ENCODE assay signal across 38 cellular contexts in genomic region chr2:70349921-70350685, GRCh38.
"Had no signal": no experiment of that assay in that cellular context is flagged by ENCODE, and none has a peak within 500 bp of the region (broad histone marks: within the 10 kb centered on the region; RNA-seq: fewer than 3 reads in every experiment).

No MANE protein-coding gene starts in this region.

- H3K4me3 Mint-ChIP-seq: activated CD4-positive, alpha-beta memory T cell treated with anti-CD3 and anti-CD28 coated beads for 36 hours; activated CD4-positive, alpha-beta T cell treated with anti-CD3 and anti-CD28 coated beads for 36 hours; activated CD4-positive, alpha-beta T cell treated with anti-CD3 and anti-CD28 coated beads, Interleukin-2, amount 10 ng/mL, durations not matched to agents 24 days and 14 days; activated CD8-positive, alpha-beta memory T cell treated with anti-CD3 and anti-CD28 coated beads, Interleukin-2, amount 10 ng/mL, durations not matched to agents 7 days and 5 days; activated CD8-positive, alpha-beta T cell treated with anti-CD3 and anti-CD28 coated beads, Interleukin-2, amount 10 ng/mL, durations not matched to agents 7 days and 5 days; activated naive CD4-positive, alpha-beta T cell treated with anti-CD3 and anti-CD28 coated beads for 36 hours; activated naive CD4-positive, alpha-beta T cell treated with anti-CD3 and anti-CD28 coated beads, Interleukin-2, amount 50 U/mL, for 24 hours; activated naive CD8-positive, alpha-beta T cell treated with anti-CD3 and anti-CD28 coated beads for 36 hours; activated naive CD8-positive, alpha-beta T cell treated with anti-CD3 and anti-CD28 coated beads, Interleukin-2, amount 50 U/mL, for 24 hours; activated T-helper 1 cell treated with anti-CD3 and anti-CD28 coated beads, Interleukin-12 subunit alpha, Interleukin-12 subunit beta, Interleukin-2, Interleukin-4 antibody, amounts not matched to agents 30 ng/mL and 10 ng/mL and 1 ng/mL, durations not matched to agents 14 hours and 24 hours and 36 hours; T-helper 17 cell; T-helper 2 cell treated with Interferon-gamma antibody and Interleukin-4, amounts not matched to agents 5 μg/mL and 100 μg/mL, for 36 hours had no signal

- H3K4me1 Mint-ChIP-seq: activated CD4-positive, alpha-beta T cell treated with anti-CD3 and anti-CD28 coated beads for 36 hours; activated CD4-positive, alpha-beta T cell treated with anti-CD3 and anti-CD28 coated beads, Interleukin-2, amount 10 ng/mL, durations not matched to agents 24 days and 14 days; activated CD8-positive, alpha-beta memory T cell treated with anti-CD3 and anti-CD28 coated beads, Interleukin-2, amount 10 ng/mL, durations not matched to agents 7 days and 5 days; activated naive CD4-positive, alpha-beta T cell treated with anti-CD3 and anti-CD28 coated beads, Interleukin-2, amount 50 U/mL, for 24 hours; activated naive CD8-positive, alpha-beta T cell treated with anti-CD3 and anti-CD28 coated beads for 36 hours; activated naive CD8-positive, alpha-beta T cell treated with anti-CD3 and anti-CD28 coated beads, Interleukin-2, amount 50 U/mL, for 24 hours had no signal

- H3K4me3 ChIP-seq: adrenal gland, body of pancreas, cardiac muscle cell, coronary artery, esophagus squamous epithelium, gastroesophageal sphincter, heart right ventricle, hepatocyte had no signal

- H3K9me3 Mint-ChIP-seq: activated CD4-positive, alpha-beta memory T cell treated with anti-CD3 and anti-CD28 coated beads for 36 hours; activated CD4-positive, alpha-beta T cell treated with anti-CD3 and anti-CD28 coated beads, Interleukin-2, amount 10 ng/mL, durations not matched to agents 24 days and 14 days; activated naive CD4-positive, alpha-beta T cell treated with anti-CD3 and anti-CD28 coated beads for 36 hours; activated naive CD4-positive, alpha-beta T cell treated with anti-CD3 and anti-CD28 coated beads, Interleukin-2, amount 50 U/mL, for 24 hours; activated naive CD8-positive, alpha-beta T cell treated with anti-CD3 and anti-CD28 coated beads for 36 hours; activated naive CD8-positive, alpha-beta T cell treated with anti-CD3 and anti-CD28 coated beads, Interleukin-2, amount 50 U/mL, for 24 hours; activated T-helper 1 cell treated with anti-CD3 and anti-CD28 coated beads, Interleukin-12 subunit alpha, Interleukin-12 subunit beta, Interleukin-2, Interleukin-4 antibody, amounts not matched to agents 30 ng/mL and 10 ng/mL and 1 ng/mL, durations not matched to agents 14 hours and 24 hours and 36 hours; activated T-helper 2 cell treated with anti-CD3 and anti-CD28 coated beads, Interferon-gamma antibody, Interleukin-2, Interleukin-4, amounts not matched to agents 10 μg/mL and 5 μg/mL and 100 μg/mL, durations not matched to agents 14 hours and 24 hours and 36 hours; T-helper 2 cell treated with Interferon-gamma antibody and Interleukin-4, amounts not matched to agents 5 μg/mL and 100 μg/mL, for 36 hours had no signal

- H3K27me3 Mint-ChIP-seq: activated naive CD4-positive, alpha-beta T cell treated with anti-CD3 and anti-CD28 coated beads, Interleukin-2, amount 50 U/mL, for 24 hours had no signal

- DNase-seq: activated CD4-positive, alpha-beta memory T cell treated with anti-CD3 and anti-CD28 coated beads for 36 hours; activated CD4-positive, alpha-beta T cell treated with anti-CD3 and anti-CD28 coated beads for 36 hours; activated CD4-positive, alpha-beta T cell treated with anti-CD3 and anti-CD28 coated beads, Interleukin-2, amount 10 ng/mL, durations not matched to agents 24 days and 14 days; activated CD4-positive, CD25-positive, alpha-beta regulatory T cell; activated CD4-positive, CD25-positive, alpha-beta regulatory T cell treated with anti-CD3 and anti-CD28 coated beads, Interleukin-2, amount 50 U/mL, for 72 hours; activated CD8-positive, alpha-beta memory T cell treated with anti-CD3 and anti-CD28 coated beads, Interleukin-2, amount 10 ng/mL, durations not matched to agents 7 days and 5 days; activated CD8-positive, alpha-beta memory T cell treated with anti-CD3 and anti-CD28 coated beads, Interleukin-2, amount 50 U/mL, for 4 hours; activated CD8-positive, alpha-beta T cell treated with anti-CD3 and anti-CD28 coated beads, Interleukin-2, amount 10 ng/mL, durations not matched to agents 7 days and 5 days; activated effector memory CD4-positive, alpha-beta T cell treated with anti-CD3 and anti-CD28 coated beads, Interleukin-2, amount 50 U/mL, for 16 hours; activated naive CD4-positive, alpha-beta T cell treated with anti-CD3 and anti-CD28 coated beads for 36 hours; activated naive CD8-positive, alpha-beta T cell treated with anti-CD3 and anti-CD28 coated beads for 36 hours; activated naive CD8-positive, alpha-beta T cell treated with anti-CD3 and anti-CD28 coated beads, Interleukin-2, amount 50 U/mL, for 24 hours; activated T-cell treated with anti-CD3 and anti-CD28 coated beads, Interleukin-2, amount 50 U/mL, for 1 hour; activated T-cell treated with anti-CD3 and anti-CD28 coated beads, Interleukin-2, amount 50 U/mL, for 48 hours; adrenal gland; amygdala; aorta; body of pancreas; central memory CD4-positive, alpha-beta T cell; cerebellar nuclear complex; dermis blood vessel endothelial cell; effector CD8-positive, alpha-beta T cell; erythroblast; esophagus squamous epithelium; foreskin melanocyte; heart right ventricle; T-helper 1 cell; T-helper 17 cell; T1000 had no signal

- FAIRE-seq: endometrium had no signal

- H3K36me3 Mint-ChIP-seq: activated CD4-positive, alpha-beta memory T cell treated with anti-CD3 and anti-CD28 coated beads for 36 hours; activated CD8-positive, alpha-beta memory T cell treated with anti-CD3 and anti-CD28 coated beads, Interleukin-2, amount 10 ng/mL, durations not matched to agents 7 days and 5 days; activated naive CD4-positive, alpha-beta T cell treated with anti-CD3 and anti-CD28 coated beads, Interleukin-2, amount 50 U/mL, for 24 hours; activated naive CD8-positive, alpha-beta T cell treated with anti-CD3 and anti-CD28 coated beads for 36 hours had no signal

- H3K27ac Mint-ChIP-seq: activated CD4-positive, alpha-beta memory T cell treated with anti-CD3 and anti-CD28 coated beads for 36 hours; activated CD4-positive, alpha-beta T cell treated with anti-CD3 and anti-CD28 coated beads for 36 hours; activated CD4-positive, alpha-beta T cell treated with anti-CD3 and anti-CD28 coated beads, Interleukin-2, amount 10 ng/mL, durations not matched to agents 24 days and 14 days; activated CD8-positive, alpha-beta memory T cell treated with anti-CD3 and anti-CD28 coated beads, Interleukin-2, amount 10 ng/mL, durations not matched to agents 7 days and 5 days; activated CD8-positive, alpha-beta T cell treated with anti-CD3 and anti-CD28 coated beads, Interleukin-2, amount 10 ng/mL, durations not matched to agents 7 days and 5 days; activated naive CD4-positive, alpha-beta T cell treated with anti-CD3 and anti-CD28 coated beads for 36 hours; activated naive CD4-positive, alpha-beta T cell treated with anti-CD3 and anti-CD28 coated beads, Interleukin-2, amount 50 U/mL, for 24 hours; activated naive CD8-positive, alpha-beta T cell treated with anti-CD3 and anti-CD28 coated beads for 36 hours; activated naive CD8-positive, alpha-beta T cell treated with anti-CD3 and anti-CD28 coated beads, Interleukin-2, amount 50 U/mL, for 24 hours; activated T-helper 1 cell treated with anti-CD3 and anti-CD28 coated beads, Interleukin-12 subunit alpha, Interleukin-12 subunit beta, Interleukin-2, Interleukin-4 antibody, amounts not matched to agents 30 ng/mL and 10 ng/mL and 1 ng/mL, durations not matched to agents 14 hours and 24 hours and 36 hours; activated T-helper 2 cell treated with anti-CD3 and anti-CD28 coated beads, Interferon-gamma antibody, Interleukin-2, Interleukin-4, amounts not matched to agents 10 μg/mL and 5 μg/mL and 100 μg/mL, durations not matched to agents 14 hours and 24 hours and 36 hours; T-helper 17 cell; T-helper 2 cell treated with Interferon-gamma antibody and Interleukin-4, amounts not matched to agents 5 μg/mL and 100 μg/mL, for 36 hours had no signal
